ENCODE assay signal across 21 cellular contexts in genomic region chr20:60361761-60362410, GRCh38.
A peak's percentile ranks its signal among the peaks of the same experiment; 100 is the strongest.
DNase-seq lines count a peak whose midpoint lies in the region; ATAC-seq and TF ChIP-seq lines count a peak whose summit lies in the region.
"Had no signal": no experiment of that assay in that cellular context is flagged by ENCODE, and none has a peak within 500 bp of the region (broad histone marks: within the 10 kb centered on the region; RNA-seq: fewer than 3 reads in every experiment).

No MANE protein-coding gene starts in this region.

- peaks cover 48% of the 10 kb centered on the region for H3K4me1 ChIP-seq in BLaER1
- no peaks in the 10 kb centered on the region for H3K4me1 ChIP-seq in RWPE2 (ENCODE audit: insufficient read depth, poor library complexity, severe bottlenecking)
- H3K4me1 ChIP-seq in endodermal cell (ENCODE audit: control insufficient read depth, insufficient read depth, low read length), result no peaks in the 10 kb centered on the region

- H3K27me3 Mint-ChIP-seq in endodermal cell (ENCODE audit: insufficient read depth) (peaks cover 5% of the 10 kb centered on the region), nephron (ENCODE audit: low read depth) (peaks cover 7% of the 10 kb centered on the region)
- no peaks in the 10 kb centered on the region for H3K27me3 Mint-ChIP-seq in T-helper 2 cell treated with Interferon-gamma antibody and Interleukin-4, amounts not matched to agents 5 μg/mL and 100 μg/mL, for 36 hours (ENCODE audit: low read depth)
- H3K27me3 Mint-ChIP-seq in activated CD8-positive, alpha-beta T cell treated with anti-CD3 and anti-CD28 coated beads, Interleukin-2, amount 10 ng/mL, durations not matched to agents 7 days and 5 days (ENCODE audit: low read depth), result no peaks in the 10 kb centered on the region
- H3K27me3 Mint-ChIP-seq: B cell had no signal

- H3K36me3 Mint-ChIP-seq in endodermal cell (ENCODE audit: low read depth), result no peaks in the 10 kb centered on the region
- no peaks in the 10 kb centered on the region for H3K36me3 Mint-ChIP-seq in nephron (ENCODE audit: low read depth)
- no peaks in the 10 kb centered on the region for H3K36me3 Mint-ChIP-seq in T-helper 2 cell treated with Interferon-gamma antibody and Interleukin-4, amounts not matched to agents 5 μg/mL and 100 μg/mL, for 36 hours (ENCODE audit: low read depth)
- no peaks in the 10 kb centered on the region for H3K36me3 Mint-ChIP-seq in activated CD8-positive, alpha-beta T cell treated with anti-CD3 and anti-CD28 coated beads, Interleukin-2, amount 10 ng/mL, durations not matched to agents 7 days and 5 days (ENCODE audit: low read depth)

- CTCF ChIA-PET in activated CD8-positive, alpha-beta T cell treated with anti-CD3 and anti-CD28 coated beads, Interleukin-2, amount 10 ng/mL, durations not matched to agents 7 days and 5 days (lab: Charles Lee), result no interaction called here

- H3K27ac ChIP-seq in BLaER1 (no peak overlapping the region; the same call in 1 of the 2 replicates), RWPE2 (ENCODE audit: poor library complexity, severe bottlenecking) (no peak overlapping the region), endodermal cell (ENCODE audit: low read depth, low read length) (no peak overlapping the region)
- H3K27ac ChIP-seq: 22Rv1, RWPE1, SK-N-MC had no signal

- H3K36me3 ChIP-seq in BLaER1, result no peaks in the 10 kb centered on the region
- H3K36me3 ChIP-seq in RWPE2 (ENCODE audit: low read depth), result no peaks in the 10 kb centered on the region
- H3K36me3 ChIP-seq in endodermal cell (ENCODE audit: control insufficient read depth, insufficient read depth, low read length), result no peaks in the 10 kb centered on the region

- H3K9ac ChIP-seq in BLaER1, result no peak overlapping the region
- H3K9ac ChIP-seq in endodermal cell (ENCODE audit: extremely low read depth, low read length, poor library complexity, severe bottlenecking), result no peak overlapping the region

- DNase-seq in RWPE2 (ENCODE audit: low spot score) (peak; percentile 62), endodermal cell (peak; percentile 60)
- no peak for DNase-seq in T-helper 2 cell treated with Interferon-gamma antibody and Interleukin-4, amounts not matched to agents 5 μg/mL and 100 μg/mL, for 36 hours (ENCODE audit: low spot score)
- no peak for DNase-seq in activated CD8-positive, alpha-beta T cell treated with anti-CD3 and anti-CD28 coated beads, Interleukin-2, amount 10 ng/mL, durations not matched to agents 7 days and 5 days
- no peak for DNase-seq in stimulated activated naive CD4-positive, alpha-beta T cell (lab: John Stamatoyannopoulos, UW)
- DNase-seq: DMS153, DND-41, KBM-7, NCI-H1105 treated with DMSO at 0.1 percent for 48 hours, NCI-H2029, NCI-H446 treated with DMSO at 0.1 percent for 48 hours, NCI-H526, SHP77 treated with DMSO at 0.1 percent for 48 hours had no signal

- POLR2A ChIA-PET in activated CD8-positive, alpha-beta T cell treated with anti-CD3 and anti-CD28 coated beads, Interleukin-2, amount 10 ng/mL, durations not matched to agents 7 days and 5 days (lab: Charles Lee), result no interaction called here

- H3K27me3 ChIP-seq in BLaER1, result no peaks in the 10 kb centered on the region
- peaks cover 88% of the 10 kb centered on the region for H3K27me3 ChIP-seq in RWPE2 (ENCODE audit: insufficient read depth, poor library complexity, severe bottlenecking)
- H3K27me3 ChIP-seq in endodermal cell (ENCODE audit: control insufficient read depth, insufficient read depth, low read length, poor library complexity, severe bottlenecking), result no peaks in the 10 kb centered on the region

- H3K4me1 Mint-ChIP-seq in endodermal cell, result peaks cover 20% of the 10 kb centered on the region
- H3K4me1 Mint-ChIP-seq in nephron, result peaks cover 23% of the 10 kb centered on the region
- no peaks in the 10 kb centered on the region for H3K4me1 Mint-ChIP-seq in T-helper 2 cell treated with Interferon-gamma antibody and Interleukin-4, amounts not matched to agents 5 μg/mL and 100 μg/mL, for 36 hours (ENCODE audit: low read depth)
- no peaks in the 10 kb centered on the region for H3K4me1 Mint-ChIP-seq in activated CD8-positive, alpha-beta T cell treated with anti-CD3 and anti-CD28 coated beads, Interleukin-2, amount 10 ng/mL, durations not matched to agents 7 days and 5 days (ENCODE audit: low read depth)
- H3K4me1 Mint-ChIP-seq: B cell had no signal

- 39 to 81% methylated on average over 2 to 9 of the region's 10 CpGs for WGBS in endodermal cell (ENCODE audit: insufficient coverage in 1 of 2, insufficient read length in 1 of 2), 2 experiments

- H3K27ac Mint-ChIP-seq in endodermal cell (no peak overlapping the region), nephron (peak overlapping the region; percentile 18 to 70 (median 48))
- H3K27ac Mint-ChIP-seq in T-helper 2 cell treated with Interferon-gamma antibody and Interleukin-4, amounts not matched to agents 5 μg/mL and 100 μg/mL, for 36 hours, result no peak overlapping the region
- H3K27ac Mint-ChIP-seq in activated CD8-positive, alpha-beta T cell treated with anti-CD3 and anti-CD28 coated beads, Interleukin-2, amount 10 ng/mL, durations not matched to agents 7 days and 5 days, result no peak overlapping the region
- H3K27ac Mint-ChIP-seq: B cell had no signal

- H4K20me1 ChIP-seq in BLaER1, result no peaks in the 10 kb centered on the region

- H3K9me3 Mint-ChIP-seq in endodermal cell, result no peaks in the 10 kb centered on the region
- H3K9me3 Mint-ChIP-seq in nephron, result no peaks in the 10 kb centered on the region
- no peaks in the 10 kb centered on the region for H3K9me3 Mint-ChIP-seq in T-helper 2 cell treated with Interferon-gamma antibody and Interleukin-4, amounts not matched to agents 5 μg/mL and 100 μg/mL, for 36 hours
- H3K9me3 Mint-ChIP-seq in activated CD8-positive, alpha-beta T cell treated with anti-CD3 and anti-CD28 coated beads, Interleukin-2, amount 10 ng/mL, durations not matched to agents 7 days and 5 days (ENCODE audit: insufficient read depth), result no peaks in the 10 kb centered on the region

- no peak overlapping the region for H3K4me3 Mint-ChIP-seq in endodermal cell
- H3K4me3 Mint-ChIP-seq in nephron, result no peak overlapping the region
- no peak overlapping the region for H3K4me3 Mint-ChIP-seq in T-helper 2 cell treated with Interferon-gamma antibody and Interleukin-4, amounts not matched to agents 5 μg/mL and 100 μg/mL, for 36 hours
- H3K4me3 Mint-ChIP-seq in activated CD8-positive, alpha-beta T cell treated with anti-CD3 and anti-CD28 coated beads, Interleukin-2, amount 10 ng/mL, durations not matched to agents 7 days and 5 days, result no peak overlapping the region
- H3K4me3 Mint-ChIP-seq: B cell had no signal

- ATAC-seq in RWPE2 (ENCODE audit: low read depth) (no peak), HG03045 (IDR thresholded peaks at IDR 0.05; ENCODE audit: unreplicated experiment) (no peak)
- ATAC-seq in activated CD8-positive, alpha-beta T cell treated with anti-CD3 and anti-CD28 coated beads, Interleukin-2, amount 10 ng/mL, durations not matched to agents 7 days and 5 days, result no peak
- ATAC-seq: Panc1 had no signal

- TF ChIP-seq CTCF in RWPE2 (IDR thresholded peaks at IDR 0.05; ENCODE audit: poor library complexity, severe bottlenecking) (no peak), endodermal cell (conservative IDR thresholded peaks at IDR 0.05) (peak; percentile 25), nephron (IDR thresholded peaks at IDR 0.05; ENCODE audit: unreplicated experiment in 3 of 3) (no peak)

- H3K9me3 ChIP-seq in BLaER1 (no peaks in the 10 kb centered on the region), RWPE2 (ENCODE audit: severe bottlenecking) (no peaks in the 10 kb centered on the region), endodermal cell (ENCODE audit: control insufficient read depth, low read length) (no peaks in the 10 kb centered on the region)

- H3K4me3 ChIP-seq in BLaER1 (no peak overlapping the region), RWPE2 (ENCODE audit: severe bottlenecking) (no peak overlapping the region), endodermal cell (ENCODE audit: low read length) (no peak overlapping the region)
- H3K4me3 ChIP-seq: SK-N-MC had no signal

- peak overlapping the region; percentile 66 for H3K4me2 ChIP-seq in BLaER1

Comparison
In these comparisons a context has a peak if more than half of its experiments do, and no peak if none do; other contexts are left out.
1. DNase-seq: peak in RWPE2 (single experiment) and endodermal cell (single experiment); none in T-helper 2 cell treated with Interferon-gamma antibody and Interleukin-4, amounts not matched to agents 5 μg/mL and 100 μg/mL, for 36 hours (single experiment), activated CD8-positive, alpha-beta T cell treated with anti-CD3 and anti-CD28 coated beads, Interleukin-2, amount 10 ng/mL, durations not matched to agents 7 days and 5 days (single experiment) and stimulated activated naive CD4-positive, alpha-beta T cell (0 of 6).
2. H3K27ac Mint-ChIP-seq: peak in nephron (3 of 3); none in endodermal cell (single experiment), T-helper 2 cell treated with Interferon-gamma antibody and Interleukin-4, amounts not matched to agents 5 μg/mL and 100 μg/mL, for 36 hours (single experiment) and activated CD8-positive, alpha-beta T cell treated with anti-CD3 and anti-CD28 coated beads, Interleukin-2, amount 10 ng/mL, durations not matched to agents 7 days and 5 days (single experiment).